9 cellular contexts compared by ENCODE assay signal in the genomic region with DNA sequence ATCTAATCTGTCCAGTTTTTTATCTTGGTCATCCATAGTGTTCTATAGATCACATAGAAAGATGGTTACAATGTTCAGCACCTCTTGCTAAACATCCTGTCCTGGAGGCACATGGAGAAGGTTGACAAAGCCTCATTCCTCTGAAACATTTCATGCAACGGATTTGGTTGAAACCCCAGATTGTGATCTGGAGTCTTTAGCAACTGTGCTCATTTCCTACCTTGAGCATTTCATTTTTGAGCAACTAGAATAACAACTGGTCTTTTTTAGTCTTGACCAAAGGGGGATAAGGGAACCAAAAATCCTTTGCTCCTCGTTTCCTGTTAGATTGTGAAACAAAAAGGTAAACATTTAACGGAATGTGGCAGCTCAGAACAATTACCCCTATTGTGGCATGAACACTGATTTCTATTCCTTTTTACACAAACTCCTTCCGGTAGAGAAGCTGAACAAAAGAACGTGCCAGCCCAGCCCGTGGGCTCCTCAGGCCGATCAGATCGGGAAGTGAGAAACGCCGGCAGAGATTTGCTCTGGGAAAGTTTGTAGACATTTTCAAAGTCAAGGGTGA.
DNase-seq lines count a peak whose midpoint lies in the region; ATAC-seq and TF ChIP-seq lines count a peak whose summit lies in the region.
"Had no signal": no experiment of that assay in that cellular context is flagged by ENCODE, and none has a peak within 500 bp of the region (broad histone marks: within the 10 kb centered on the region; RNA-seq: fewer than 3 reads in every experiment).

No MANE protein-coding gene starts in this region.

- intact Hi-C loops in Panc1 (cut with micrococcal nuclease; ENCODE audit: unreplicated experiment) = no loop called here

- CTCF ChIA-PET in Panc1 (lab: Charles Lee) = no interaction called here
- CTCF ChIA-PET in activated CD8-positive, alpha-beta memory T cell treated with anti-CD3 and anti-CD28 coated beads, Interleukin-2, amount 10 ng/mL, durations not matched to agents 7 days and 5 days (lab: Charles Lee) = no interaction called here

- DNase-seq in DMS153 (lab: John Stamatoyannopoulos, UW) (peak; percentile 52), Panc1 (ENCODE audit: low read depth, low spot score) (peak; percentile 51), fibroblast of lung (ENCODE audit: low read depth in 2 of 2) (peak in 1 of 2 donors; percentile 74), NCI-H1417 (lab: John Stamatoyannopoulos, UW) (no peak), kidney tubule cell (ENCODE audit: low spot score) (no peak)
- DNase-seq in activated effector memory CD4-positive, alpha-beta T cell treated with anti-CD3 and anti-CD28 coated beads, Interleukin-2, amount 50 U/mL, for 16 hours = no peak
- no peak for DNase-seq in activated CD8-positive, alpha-beta memory T cell treated with anti-CD3 and anti-CD28 coated beads, Interleukin-2, amount 10 ng/mL, durations not matched to agents 7 days and 5 days
- DNase-seq: activated CD8-positive, alpha-beta memory T cell treated with anti-CD3 and anti-CD28 coated beads, Interleukin-2, amount 50 U/mL, for 4 hours had no signal

- no peak overlapping the region for H3K4me3 Mint-ChIP-seq in activated CD8-positive, alpha-beta memory T cell treated with anti-CD3 and anti-CD28 coated beads, Interleukin-2, amount 10 ng/mL, durations not matched to agents 7 days and 5 days

- TF ChIP-seq CTCF in Panc1 (IDR thresholded peaks at IDR 0.05) (no peak), fibroblast of lung (conservative IDR thresholded peaks at IDR 0.05 in 1 of 2, IDR thresholded peaks at IDR 0.05 in 1 of 2; ENCODE audit: low read depth in 1 of 2, low read length in 2 of 2) (no peak), parathyroid adenoma (IDR thresholded peaks at IDR 0.05) (no peak)

- no peak overlapping the region for H3K27ac Mint-ChIP-seq in activated CD8-positive, alpha-beta memory T cell treated with anti-CD3 and anti-CD28 coated beads, Interleukin-2, amount 10 ng/mL, durations not matched to agents 7 days and 5 days

- H3K27ac ChIP-seq in Panc1 (ENCODE audit: low read length) (peak overlapping the region; percentile 100), fibroblast of lung (ENCODE audit: insufficient read depth, low read length) (peak overlapping the region; percentile 76), parathyroid adenoma (peak overlapping the region; percentile 93)

- H3K36me3 Mint-ChIP-seq in activated CD8-positive, alpha-beta memory T cell treated with anti-CD3 and anti-CD28 coated beads, Interleukin-2, amount 10 ng/mL, durations not matched to agents 7 days and 5 days = peaks cover 3% of the 10 kb centered on the region

- H4K20me1 ChIP-seq in fibroblast of lung (ENCODE audit: control insufficient read depth, extremely low read depth, insufficient read depth, low read length) = no peaks in the 10 kb centered on the region

- H3K27me3 Mint-ChIP-seq in activated CD8-positive, alpha-beta memory T cell treated with anti-CD3 and anti-CD28 coated beads, Interleukin-2, amount 10 ng/mL, durations not matched to agents 7 days and 5 days = peaks cover 7% of the 10 kb centered on the region

- H2AFZ ChIP-seq in fibroblast of lung (ENCODE audit: low read length) (no peak overlapping the region), parathyroid adenoma (peak overlapping the region; percentile 80)

- in situ Hi-C loops in Panc1 (cut with HindIII; ENCODE audit: low pct_unique_long_range_greater_than_20kb, low sequenced_read_pairs) = no loop called here

- H3K4me3 ChIP-seq in Panc1 (ENCODE audit: low read depth in 2 of 2, low read length in 2 of 2) (no peak overlapping the region), fibroblast of lung (replicated peaks in 1 of 4; ENCODE audit: control extremely low read depth in 1 of 4, insufficient read depth in 1 of 4, low read depth in 3 of 4, low read length in 4 of 4) (no peak overlapping the region), parathyroid adenoma (ENCODE audit: low read depth, low read length) (peak overlapping the region; percentile 4)

- H3K9me3 ChIP-seq in Panc1 (ENCODE audit: control insufficient read depth, insufficient read depth, low read depth, low read length) (peaks cover 15% of the 10 kb centered on the region; the same call in 1 of the 2 replicates), fibroblast of lung (ENCODE audit: control insufficient read depth, insufficient read depth, low read depth, low read length) (no peaks in the 10 kb centered on the region), parathyroid adenoma (ENCODE audit: control insufficient read depth, low read length) (no peaks in the 10 kb centered on the region)

- BruUV-seq in Panc1 (replicated peaks; lab: Mats Ljungman, UMichigan) = no TSS peak

- H3K4me2 ChIP-seq in fibroblast of lung (ENCODE audit: extremely low read depth, insufficient read depth, low read length) = peak overlapping the region; percentile 32
- peak overlapping the region; percentile 60 for H3K4me2 ChIP-seq in parathyroid adenoma (ENCODE audit: low read length)

- peak; percentile 71 for ATAC-seq in Panc1
- no peak for ATAC-seq in activated CD8-positive, alpha-beta memory T cell treated with anti-CD3 and anti-CD28 coated beads, Interleukin-2, amount 10 ng/mL, durations not matched to agents 7 days and 5 days

- H3K79me2 ChIP-seq in fibroblast of lung (ENCODE audit: control insufficient read depth, insufficient read depth, low read length) (no peaks in the 10 kb centered on the region), parathyroid adenoma (no peaks in the 10 kb centered on the region)

- peaks cover 2% of the 10 kb centered on the region for H3K9me3 Mint-ChIP-seq in activated CD8-positive, alpha-beta memory T cell treated with anti-CD3 and anti-CD28 coated beads, Interleukin-2, amount 10 ng/mL, durations not matched to agents 7 days and 5 days (ENCODE audit: low read depth)

- H3K4me1 Mint-ChIP-seq in activated CD8-positive, alpha-beta memory T cell treated with anti-CD3 and anti-CD28 coated beads, Interleukin-2, amount 10 ng/mL, durations not matched to agents 7 days and 5 days = peaks cover 10% of the 10 kb centered on the region

- POLR2A ChIA-PET in Panc1 (lab: Charles Lee) = interaction anchor here (0.6 to 1.4 kb wide), 2 partner anchors 23 to 120 kb away, joined by 3 to 9 read pairs; no protein-coding TSS in a partner anchor

- H3K4me1 ChIP-seq in Panc1 (ENCODE audit: control insufficient read depth, insufficient read depth, low read length) (peaks cover 54% of the 10 kb centered on the region), fibroblast of lung (ENCODE audit: control insufficient read depth, extremely low read depth, insufficient read depth, low read length) (peaks cover 29% of the 10 kb centered on the region), parathyroid adenoma (peaks cover 11% of the 10 kb centered on the region)

- H3K36me3 ChIP-seq in Panc1 (ENCODE audit: control insufficient read depth, insufficient read depth, low read length) (no peaks in the 10 kb centered on the region), fibroblast of lung (ENCODE audit: control insufficient read depth, insufficient read depth, low read length) (no peaks in the 10 kb centered on the region), parathyroid adenoma (ENCODE audit: control insufficient read depth, insufficient read depth, low read length) (no peaks in the 10 kb centered on the region)

- H3K9ac ChIP-seq in fibroblast of lung (ENCODE audit: insufficient read depth, low read length) = no peak overlapping the region
- no peak overlapping the region for H3K9ac ChIP-seq in parathyroid adenoma

- no peaks in the 10 kb centered on the region for H3K27me3 ChIP-seq in Panc1 (ENCODE audit: control insufficient read depth, insufficient read depth, low read length)
- H3K27me3 ChIP-seq in fibroblast of lung (ENCODE audit: control insufficient read depth, insufficient read depth, low read length) = no peaks in the 10 kb centered on the region
- no peaks in the 10 kb centered on the region for H3K27me3 ChIP-seq in parathyroid adenoma (ENCODE audit: control insufficient read depth, insufficient read depth, low read length)

Comparison
In these comparisons a context has a peak if more than half of its experiments do, and no peak if none do; other contexts are left out.
1. DNase-seq: peak in DMS153 (single experiment) and Panc1 (single experiment); none in activated effector memory CD4-positive, alpha-beta T cell treated with anti-CD3 and anti-CD28 coated beads, Interleukin-2, amount 50 U/mL, for 16 hours (single experiment), NCI-H1417 (0 of 3), activated CD8-positive, alpha-beta memory T cell treated with anti-CD3 and anti-CD28 coated beads, Interleukin-2, amount 10 ng/mL, durations not matched to agents 7 days and 5 days (single experiment) and kidney tubule cell (single experiment).
2. Peak in every context shown above with its lines, with median percentiles within 50 percentile points of each other: H3K27ac ChIP-seq.